Comparison of ENCODE assay signal across 1 cellular context in genomic region chr2:235707411-235708096, GRCh38.
TF ChIP-seq lines count a peak whose summit lies in the region.

No MANE protein-coding gene starts in this region.

TF ChIP-seq in K562, 482 proteins besides CTCF, POLR2A, EP300 and RAD21 (continued from another document):
- no peak for TF ChIP-seq CUX1 (CRISPR knock-in tag; IDR thresholded peaks at IDR 0.05)
